Comparison of ENCODE assay signal across 8 cellular contexts in the genomic region with DNA sequence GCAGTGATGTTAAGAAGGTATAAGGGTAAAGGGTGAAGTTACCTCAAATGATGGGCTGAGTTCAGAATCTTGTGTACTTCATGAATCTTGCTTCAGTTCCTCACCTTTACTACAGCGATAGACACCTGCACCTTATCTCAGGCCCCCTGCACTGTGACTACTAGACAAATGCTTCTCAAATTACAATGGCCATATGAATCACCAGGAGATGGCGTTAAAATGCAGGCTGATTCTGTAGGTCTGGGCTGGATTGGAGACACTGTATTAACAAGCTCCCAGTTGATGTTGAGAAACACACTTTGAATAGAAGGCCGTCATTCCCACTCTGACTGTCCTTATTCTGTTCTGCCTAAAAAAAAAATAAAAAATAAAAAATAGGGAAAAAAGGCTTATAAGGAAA. TPM values are rescaled to one million over a fixed set of nuclear protein-coding genes. Genes with fewer than 3 reads are reported as not detected.
DNase-seq lines count a peak whose midpoint lies in the region; ATAC-seq, FAIRE-seq and TF ChIP-seq lines count a peak whose summit lies in the region.

No MANE protein-coding gene starts in this region.

- no peaks in the 10 kb centered on the region for H3K27me3 ChIP-seq in parathyroid adenoma (ENCODE audit: control insufficient read depth, insufficient read depth, low read length)

- H3K4me3 ChIP-seq in choroid plexus epithelial cell (ENCODE audit: low read depth, low read length) (no peak overlapping the region), parathyroid adenoma (ENCODE audit: low read depth, low read length) (no peak overlapping the region)

- H3K9me3 ChIP-seq in parathyroid adenoma (ENCODE audit: control insufficient read depth, low read length), result no peaks in the 10 kb centered on the region

- peaks cover 4% of the 10 kb centered on the region for H3K4me1 ChIP-seq in parathyroid adenoma

- no peak overlapping the region for H3K4me2 ChIP-seq in parathyroid adenoma (ENCODE audit: low read length)

- no peaks in the 10 kb centered on the region for H3K79me2 ChIP-seq in parathyroid adenoma

- DNase-seq in H4 (ENCODE audit: low spot score) (peak; percentile 33), NCI-H2227 treated with DMSO at 0.1 percent for 48 hours (lab: John Stamatoyannopoulos, UW) (peak; percentile 26), choroid plexus epithelial cell (ENCODE audit: low read depth) (peak; percentile 93), NCI-H446 treated with DMSO at 0.1 percent for 48 hours (lab: John Stamatoyannopoulos, UW) (no peak), RCC 7860 (ENCODE audit: low spot score) (no peak)
- no peak for DNase-seq in effector CD4-positive, alpha-beta T cell

- H3K9ac ChIP-seq in parathyroid adenoma, result no peak overlapping the region

- no peak for ATAC-seq in activated CD4-positive, CD25-positive, alpha-beta regulatory T cell treated with anti-CD3 and anti-CD28 coated beads, Interleukin-2, amount 50 U/mL, for 24 hours

- FAIRE-seq in RCC 7860 (lab: Jason Lieb, UNC), result no peak

- TF ChIP-seq CTCF in choroid plexus epithelial cell (conservative IDR thresholded peaks at IDR 0.05; ENCODE audit: low read depth, low read length) (peak; percentile 84), parathyroid adenoma (IDR thresholded peaks at IDR 0.05) (peak; percentile 48)

- no peak overlapping the region for H2AFZ ChIP-seq in parathyroid adenoma

- H3K36me3 ChIP-seq in parathyroid adenoma (ENCODE audit: control insufficient read depth, insufficient read depth, low read length), result no peaks in the 10 kb centered on the region

- H3K27ac ChIP-seq in parathyroid adenoma, result no peak overlapping the region

RNA-seq across cellular contexts. Expression of gene TARS1, which starts 29.8 kb away (rescaled TPM):
- 307 and 380 TPM in 2 replicates for total RNA-seq in H4 (2014; rRNA removed; shearing (Covaris generic))

Comparison
In these comparisons a context has a peak if more than half of its experiments do, and no peak if none do; other contexts are left out.
1. DNase-seq: peak in H4 (single experiment), NCI-H2227 treated with DMSO at 0.1 percent for 48 hours (single experiment) and choroid plexus epithelial cell (single experiment); none in NCI-H446 treated with DMSO at 0.1 percent for 48 hours (single experiment), RCC 7860 (single experiment) and effector CD4-positive, alpha-beta T cell (single experiment).